Comparison of ENCODE assay signal across 9 cellular contexts in genomic region chr18:47032945-47033344, GRCh38. TPM values are rescaled to one million over a fixed set of nuclear protein-coding genes. Genes with fewer than 3 reads are reported as not detected.
"Had no signal": no experiment of that assay in that cellular context is flagged by ENCODE, and none has a peak within 500 bp of the region (broad histone marks: within the 10 kb centered on the region; RNA-seq: fewer than 3 reads in every experiment).

No MANE protein-coding gene starts in this region.

- H3K27ac Mint-ChIP-seq: GM23338 had no signal

- DNase-seq: H9, HCEC 1CT, IMR-90, KG1 had no signal

- H3K4me2 ChIP-seq: GM23338 had no signal

- H2AFZ ChIP-seq: GM23338 had no signal

- H3K4me3 ChIP-seq: GM23338, K562 had no signal

- FAIRE-seq: HTR-8/SVneo, K562 had no signal

- H3K4me3 Mint-ChIP-seq: GM23338, H9 had no signal

- H3K9me3 Mint-ChIP-seq: GM23338, H9 had no signal

RNA-seq across cellular contexts. Expression of gene ELOA2, which starts 2.5 kb away (rescaled TPM):
- total RNA-seq: GM23338, H4, H9, HT-29, IMR-90, K562 had no signal
- polyA plus RNA-seq: GM23338, IMR-90, K562 had no signal
